In the genomic region with DNA sequence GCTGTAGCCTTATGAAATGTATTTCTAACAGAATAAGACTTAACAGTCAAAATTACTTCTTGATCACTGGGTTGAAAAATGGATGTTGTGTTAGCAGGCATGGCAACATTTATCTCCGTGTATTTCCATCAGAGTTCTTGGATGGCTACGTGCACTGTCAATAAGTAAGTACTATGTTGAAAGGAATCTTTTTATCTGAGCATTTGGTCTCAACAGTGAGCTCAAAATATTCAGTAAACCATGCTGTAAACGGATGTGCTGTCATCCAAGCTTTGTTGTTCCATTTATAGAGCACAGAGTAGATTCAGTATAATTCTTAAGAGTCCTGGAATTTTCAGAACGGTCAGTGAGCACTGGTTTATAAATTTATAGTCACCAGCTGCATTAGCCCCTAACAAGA, we compare ENCODE assay signal across 1 cellular context.
TF ChIP-seq lines count a peak whose summit lies in the region.

No MANE protein-coding gene starts in this region.

TF ChIP-seq in HepG2, 621 proteins besides CTCF, POLR2A, EP300 and RAD21:
- TF ChIP-seq ZNF790 (CRISPR knock-in tag; IDR thresholded peaks at IDR 0.05; ENCODE audit: borderline replicate concordance) (no peak), TP53 (CRISPR knock-in tag; conservative IDR thresholded peaks at IDR 0.05) (no peak), MXD4 (CRISPR knock-in tag; IDR thresholded peaks at IDR 0.05) (no peak), ZNF160 (CRISPR knock-in tag; IDR thresholded peaks at IDR 0.05) (no peak), ZNF431 (CRISPR knock-in tag; IDR thresholded peaks at IDR 0.05; ENCODE audit: borderline replicate concordance, low read depth) (no peak), ZNF839 (CRISPR knock-in tag; IDR thresholded peaks at IDR 0.05; ENCODE audit: borderline replicate concordance) (no peak), RNF2 (conservative IDR thresholded peaks at IDR 0.05; ENCODE audit: low read depth) (no peak), ZNF282 (IDR thresholded peaks at IDR 0.05; ENCODE audit: partially characterized antibody) (no peak)
- TF ChIP-seq, protein P1, sequence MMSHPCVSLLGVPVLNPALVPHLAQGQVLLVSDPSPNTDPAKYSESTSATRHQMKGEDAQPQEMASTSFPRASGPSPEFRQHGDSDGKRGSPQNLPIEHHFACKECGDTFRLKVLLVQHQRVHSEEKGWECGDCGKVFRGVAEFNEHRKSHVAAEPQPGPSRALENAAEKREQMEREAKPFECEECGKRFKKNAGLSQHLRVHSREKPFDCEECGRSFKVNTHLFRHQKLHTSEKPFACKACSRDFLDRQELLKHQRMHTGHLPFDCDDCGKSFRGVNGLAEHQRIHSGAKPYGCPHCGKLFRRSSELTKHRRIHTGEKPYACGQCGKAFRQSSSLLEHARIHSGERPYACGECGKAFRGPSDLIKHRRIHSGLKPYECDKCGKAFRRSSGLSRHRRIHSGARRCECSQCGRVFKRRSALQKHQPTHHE (CRISPR knock-in tag; IDR thresholded peaks at IDR 0.05; ENCODE audit: borderline replicate concordance) = no peak
- TF ChIP-seq, protein P2, sequence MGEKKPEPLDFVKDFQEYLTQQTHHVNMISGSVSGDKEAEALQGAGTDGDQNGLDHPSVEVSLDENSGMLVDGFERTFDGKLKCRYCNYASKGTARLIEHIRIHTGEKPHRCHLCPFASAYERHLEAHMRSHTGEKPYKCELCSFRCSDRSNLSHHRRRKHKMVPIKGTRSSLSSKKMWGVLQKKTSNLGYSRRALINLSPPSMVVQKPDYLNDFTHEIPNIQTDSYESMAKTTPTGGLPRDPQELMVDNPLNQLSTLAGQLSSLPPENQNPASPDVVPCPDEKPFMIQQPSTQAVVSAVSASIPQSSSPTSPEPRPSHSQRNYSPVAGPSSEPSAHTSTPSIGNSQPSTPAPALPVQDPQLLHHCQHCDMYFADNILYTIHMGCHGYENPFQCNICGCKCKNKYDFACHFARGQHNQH (CRISPR knock-in tag; IDR thresholded peaks at IDR 0.05) = no peak
- TF ChIP-seq, protein P3, sequence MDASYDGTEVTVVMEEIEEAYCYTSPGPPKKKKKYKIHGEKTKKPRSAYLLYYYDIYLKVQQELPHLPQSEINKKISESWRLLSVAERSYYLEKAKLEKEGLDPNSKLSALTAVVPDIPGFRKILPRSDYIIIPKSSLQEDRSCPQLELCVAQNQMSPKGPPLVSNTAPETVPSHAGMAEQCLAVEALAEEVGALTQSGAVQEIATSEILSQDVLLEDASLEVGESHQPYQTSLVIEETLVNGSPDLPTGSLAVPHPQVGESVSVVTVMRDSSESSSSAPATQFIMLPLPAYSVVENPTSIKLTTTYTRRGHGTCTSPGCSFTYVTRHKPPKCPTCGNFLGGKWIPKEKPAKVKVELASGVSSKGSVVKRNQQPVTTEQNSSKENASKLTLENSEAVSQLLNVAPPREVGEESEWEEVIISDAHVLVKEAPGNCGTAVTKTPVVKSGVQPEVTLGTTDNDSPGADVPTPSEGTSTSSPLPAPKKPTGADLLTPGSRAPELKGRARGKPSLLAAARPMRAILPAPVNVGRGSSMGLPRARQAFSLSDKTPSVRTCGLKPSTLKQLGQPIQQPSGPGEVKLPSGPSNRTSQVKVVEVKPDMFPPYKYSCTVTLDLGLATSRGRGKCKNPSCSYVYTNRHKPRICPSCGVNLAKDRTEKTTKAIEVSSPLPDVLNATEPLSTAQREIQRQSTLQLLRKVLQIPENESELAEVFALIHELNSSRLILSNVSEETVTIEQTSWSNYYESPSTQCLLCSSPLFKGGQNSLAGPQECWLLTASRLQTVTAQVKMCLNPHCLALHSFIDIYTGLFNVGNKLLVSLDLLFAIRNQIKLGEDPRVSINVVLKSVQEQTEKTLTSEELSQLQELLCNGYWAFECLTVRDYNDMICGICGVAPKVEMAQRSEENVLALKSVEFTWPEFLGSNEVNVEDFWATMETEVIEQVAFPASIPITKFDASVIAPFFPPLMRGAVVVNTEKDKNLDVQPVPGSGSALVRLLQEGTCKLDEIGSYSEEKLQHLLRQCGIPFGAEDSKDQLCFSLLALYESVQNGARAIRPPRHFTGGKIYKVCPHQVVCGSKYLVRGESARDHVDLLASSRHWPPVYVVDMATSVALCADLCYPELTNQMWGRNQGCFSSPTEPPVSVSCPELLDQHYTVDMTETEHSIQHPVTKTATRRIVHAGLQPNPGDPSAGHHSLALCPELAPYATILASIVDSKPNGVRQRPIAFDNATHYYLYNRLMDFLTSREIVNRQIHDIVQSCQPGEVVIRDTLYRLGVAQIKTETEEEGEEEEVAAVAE (CRISPR knock-in tag; IDR thresholded peaks at IDR 0.05; ENCODE audit: borderline replicate concordance) = no peak
